Comparison of ENCODE assay signal across 18 cellular contexts in genomic region chr2:236254021-236254420, GRCh38. TPM values are rescaled to one million over a fixed set of nuclear protein-coding genes. Genes with fewer than 3 reads are reported as not detected.
A peak's percentile ranks its signal among the peaks of the same experiment; 100 is the strongest.
DNase-seq lines count a peak whose midpoint lies in the region; ATAC-seq and TF ChIP-seq lines count a peak whose summit lies in the region.
"Had no signal": no experiment of that assay in that cellular context is flagged by ENCODE, and none has a peak within 500 bp of the region (broad histone marks: within the 10 kb centered on the region; RNA-seq: fewer than 3 reads in every experiment).

No MANE protein-coding gene starts in this region.

- peaks cover 0 to 20% of the 10 kb centered on the region in 2 donors for H3K4me1 ChIP-seq in right atrium auricular region
- H3K4me1 ChIP-seq in heart left ventricle, result peaks cover 0 to 32% (median 13%) of the 10 kb centered on the region in 12 donors
- peaks cover 0 to 6% of the 10 kb centered on the region in 2 donors for H3K4me1 ChIP-seq in lung (ENCODE audit: control insufficient read depth in 2 of 2, insufficient read depth in 2 of 2, low read length in 2 of 2)
- H3K4me1 ChIP-seq in body of pancreas, result peaks cover 5% of the 10 kb centered on the region
- H3K4me1 ChIP-seq: HAP-1 had no signal

- H3K36me3 ChIP-seq in right atrium auricular region (no peaks in the 10 kb centered on the region), heart left ventricle (peaks cover 0 to 2% (median 0%) of the 10 kb centered on the region in 9 donors), lung (ENCODE audit: control insufficient read depth in 2 of 2, insufficient read depth in 2 of 2, low read length in 2 of 2) (no peaks in the 10 kb centered on the region), body of pancreas (replicated peaks in 1 of 2; ENCODE audit: insufficient read depth in 1 of 2, low read depth in 2 of 2) (no peaks in the 10 kb centered on the region)
- H3K36me3 ChIP-seq: BLaER1, HAP-1 had no signal

- no peaks in the 10 kb centered on the region for H3K27me3 ChIP-seq in right atrium auricular region
- H3K27me3 ChIP-seq in heart left ventricle, result peaks cover 0 to 8% (median 0%) of the 10 kb centered on the region in 9 donors
- H3K27me3 ChIP-seq in lung (ENCODE audit: control insufficient read depth, insufficient read depth), result no peaks in the 10 kb centered on the region
- no peaks in the 10 kb centered on the region for H3K27me3 ChIP-seq in body of pancreas
- H3K27me3 ChIP-seq: BLaER1 had no signal

- H3K27ac ChIP-seq in right atrium auricular region (no peak overlapping the region), heart left ventricle (peak overlapping the region in 1 of 12 donors; percentile 9), lung (ENCODE audit: low read depth in 1 of 2, low read length in 1 of 2) (peak overlapping the region in 1 of 2 donors; percentile 58), body of pancreas (no peak overlapping the region)
- H3K27ac ChIP-seq: BLaER1 had no signal

- H3K4me3 Mint-ChIP-seq in type B pancreatic cell, result no peak overlapping the region
- H3K4me3 Mint-ChIP-seq: CD8-positive, alpha-beta memory T cell had no signal

- peaks cover 47% of the 10 kb centered on the region for H3K27me3 Mint-ChIP-seq in type B pancreatic cell

- no peaks in the 10 kb centered on the region for H3K9me3 Mint-ChIP-seq in type B pancreatic cell
- H3K9me3 Mint-ChIP-seq: CD8-positive, alpha-beta memory T cell had no signal

- H3K4me1 Mint-ChIP-seq in type B pancreatic cell (ENCODE audit: unreplicated experiment), result peaks cover 9% of the 10 kb centered on the region
- H3K4me1 Mint-ChIP-seq: CD8-positive, alpha-beta memory T cell had no signal

- 85 to 90% (median 88%) methylated on average over 4 of the region's 4 CpGs for WGBS in heart left ventricle, 4 donors
- WGBS in lung, 2 donors, result 83 to 86% methylated on average over 4 of the region's 4 CpGs
- WGBS in body of pancreas, 2 donors, result 64 to 75% methylated on average over 4 of the region's 4 CpGs

- H3K9me3 ChIP-seq in right atrium auricular region, result no peaks in the 10 kb centered on the region
- H3K9me3 ChIP-seq in heart left ventricle, result no peaks in the 10 kb centered on the region
- H3K9me3 ChIP-seq in lung (ENCODE audit: control insufficient read depth in 2 of 2, insufficient read depth in 1 of 2, low read length in 1 of 2), result no peaks in the 10 kb centered on the region
- no peaks in the 10 kb centered on the region for H3K9me3 ChIP-seq in body of pancreas
- H3K9me3 ChIP-seq: BLaER1, Caco-2, HAP-1 had no signal

- no peaks in the 10 kb centered on the region for H3K36me3 Mint-ChIP-seq in type B pancreatic cell
- H3K36me3 Mint-ChIP-seq: CD8-positive, alpha-beta memory T cell had no signal

- H3K4me3 ChIP-seq in right atrium auricular region (no peak overlapping the region), heart left ventricle (no peak overlapping the region), lung (no peak overlapping the region), body of pancreas (no peak overlapping the region)
- H3K4me3 ChIP-seq: BLaER1, HAP-1 had no signal

- TF ChIP-seq CTCF in right atrium auricular region (IDR thresholded peaks at IDR 0.05) (no peak), heart left ventricle (IDR thresholded peaks at IDR 0.05) (no peak), lung (IDR thresholded peaks at IDR 0.05; ENCODE audit: control extremely low read depth, extremely low read depth) (no peak), type B pancreatic cell (conservative IDR thresholded peaks at IDR 0.05) (no peak), body of pancreas (IDR thresholded peaks at IDR 0.05) (no peak), GM10266 (IDR thresholded peaks at IDR 0.05; ENCODE audit: control insufficient read depth, insufficient read depth, low read depth, missing control alignments) (no peak)

- H3K27ac Mint-ChIP-seq in type B pancreatic cell, result no peak overlapping the region
- H3K27ac Mint-ChIP-seq: CD8-positive, alpha-beta memory T cell had no signal

- ATAC-seq in heart left ventricle (no peak), lung (ENCODE audit: insufficient read depth, low FRiP score) (no peak), body of pancreas (no peak)

- DNase-seq in right atrium auricular region (ENCODE audit: low spot score), result peak; percentile 1
- DNase-seq in heart left ventricle, result no peak
- DNase-seq in NAMALWA (ENCODE audit: low spot score), result peak; percentile 50
- DNase-seq in lung (ENCODE audit: low spot score), result peak; percentile 11
- DNase-seq in type B pancreatic cell (ENCODE audit: extremely low spot score, unreplicated experiment), result peak; percentile 10
- no peak for DNase-seq in body of pancreas
- no peak for DNase-seq in SHP77 treated with DMSO at 0.1 percent for 48 hours (lab: John Stamatoyannopoulos, UW)
- DNase-seq in GM10266 (ENCODE audit: extremely low spot score), result no peak
- DNase-seq: 8988T; AML-193; Caco-2; CD8-positive, alpha-beta memory T cell; DND-41; GF-D8 had no signal

- intact Hi-C loops in heart left ventricle (cut with DNase I) (no loop called here), body of pancreas (cut with DNase I) (no loop called here)

- TF ChIP-seq POLR2A in heart left ventricle (IDR thresholded peaks at IDR 0.05) (no peak), body of pancreas (IDR thresholded peaks at IDR 0.05) (no peak)

RNA-seq across cellular contexts. Expression of gene ASB18, which starts 10.2 kb away (rescaled TPM):
- total RNA-seq in right atrium auricular region, result 1 to 10 TPM; 1.9 to 7.6 TPM
- 10 to 100 TPM in 7 of 9 donors, 1 to 10 TPM in 2; 4.3 to 49.8 (median 18.6) TPM for total RNA-seq in heart left ventricle
- 1 to 10 TPM; 6.2 to 6.7 TPM for polyA plus RNA-seq in heart left ventricle
- total RNA-seq in lung, result not detected
- not detected for polyA plus RNA-seq in lung
- total RNA-seq in type B pancreatic cell (ENCODE audit: low replicate concordance), result not detected in 2 replicates
- total RNA-seq in body of pancreas, result not detected
- total RNA-seq: Caco-2; CD8-positive, alpha-beta memory T cell; H1; HT1080 had no signal
- polyA plus RNA-seq: CD8-positive, alpha-beta memory T cell; H1 had no signal

Comparison
In these comparisons a context has a peak if more than half of its experiments do, and no peak if none do; other contexts are left out.
1. DNase-seq: peak in right atrium auricular region (single experiment), NAMALWA (single experiment), lung (single experiment) and type B pancreatic cell (single experiment); none in heart left ventricle (0 of 5), body of pancreas (0 of 4), SHP77 treated with DMSO at 0.1 percent for 48 hours (single experiment) and GM10266 (single experiment).